Comparison of ENCODE assay signal across 19 cellular contexts in genomic region chr4:156962069-156962377, GRCh38. TPM values are rescaled to one million over a fixed set of nuclear protein-coding genes. Genes with fewer than 3 reads are reported as not detected.
A peak's percentile ranks its signal among the peaks of the same experiment; 100 is the strongest.
DNase-seq lines count a peak whose midpoint lies in the region; ATAC-seq and TF ChIP-seq lines count a peak whose summit lies in the region.
"Had no signal": no experiment of that assay in that cellular context is flagged by ENCODE, and none has a peak within 500 bp of the region (broad histone marks: within the 10 kb centered on the region; RNA-seq: fewer than 3 reads in every experiment).

No MANE protein-coding gene starts in this region.

- H3K4me3 Mint-ChIP-seq in Calu3 (ENCODE audit: low read depth, unreplicated experiment) (peak overlapping the region; percentile 59), brain (peak overlapping the region in 4 of 5 experiments; percentile 11 to 59 (median 20))
- H3K4me3 Mint-ChIP-seq: activated T-cell treated with anti-CD3 and anti-CD28 coated beads, Interleukin-2, amount 50 U/mL, for 72 hours; stimulated activated naive CD8-positive, alpha-beta T cell treated with anti-CD3 and anti-CD28 coated beads, Interleukin-15, Interleukin-2, amounts not matched to agents 100 ng/mL and 50 ng/mL, for 24 hours had no signal

- no TSS peak for BruUV-seq in Calu3 (replicated peaks; lab: Mats Ljungman, UMichigan)

- H3K27me3 Mint-ChIP-seq in Calu3 (ENCODE audit: unreplicated experiment) (no peaks in the 10 kb centered on the region), brain (peaks cover 2% of the 10 kb centered on the region)

- H3K36me3 Mint-ChIP-seq in Calu3 (ENCODE audit: insufficient read depth, unreplicated experiment) (peaks cover 25% of the 10 kb centered on the region), brain (peaks cover 4% of the 10 kb centered on the region)
- H3K36me3 Mint-ChIP-seq: activated naive CD4-positive, alpha-beta T cell treated with anti-CD3 and anti-CD28 coated beads, Interleukin-2, amount 50 U/mL, for 72 hours had no signal

- no peaks in the 10 kb centered on the region for H3K27me3 ChIP-seq in hepatocyte
- H3K27me3 ChIP-seq in rectal smooth muscle tissue (ENCODE audit: control insufficient read depth, insufficient read depth, low read length): no peaks in the 10 kb centered on the region
- no peaks in the 10 kb centered on the region for H3K27me3 ChIP-seq in thyroid gland
- H3K27me3 ChIP-seq: left lung, ovary had no signal

- H3K4me1 Mint-ChIP-seq in Calu3 (ENCODE audit: low read depth, unreplicated experiment) (peaks cover 44% of the 10 kb centered on the region), brain (peaks cover 64% of the 10 kb centered on the region)

- intact Hi-C loops in Calu3 (cut with micrococcal nuclease; ENCODE audit: unreplicated experiment): loop anchor here (2.0 kb wide), 1 partner anchor 13 kb away; no protein-coding TSS in a partner anchor
- intact Hi-C loops in thyroid gland (cut with DNase I): no loop called here

- CTCF ChIA-PET in Calu3 (lab: Charles Lee): interaction anchor here (1.1 kb wide), 1 partner anchor 20 kb away, joined by 3 read pairs; no protein-coding TSS in a partner anchor

- H3K4me1 ChIP-seq in hepatocyte (ENCODE audit: insufficient read depth): peaks cover 38% of the 10 kb centered on the region
- peaks cover 49% of the 10 kb centered on the region for H3K4me1 ChIP-seq in rectal smooth muscle tissue (ENCODE audit: control insufficient read depth, insufficient read depth, low read length)
- peaks cover 19 to 24% of the 10 kb centered on the region in 2 donors for H3K4me1 ChIP-seq in thyroid gland
- H3K4me1 ChIP-seq: Caco-2 had no signal

- H3K27ac Mint-ChIP-seq in Calu3 (ENCODE audit: unreplicated experiment) (peak overlapping the region; percentile 91), brain (peak overlapping the region; percentile 9 to 94 (median 73))
- H3K27ac Mint-ChIP-seq: activated naive CD4-positive, alpha-beta T cell treated with anti-CD3 and anti-CD28 coated beads, Interleukin-2, amount 50 U/mL, for 72 hours; activated T-cell treated with anti-CD3 and anti-CD28 coated beads, Interleukin-2, amount 50 U/mL, for 72 hours; stimulated activated naive CD8-positive, alpha-beta T cell treated with anti-CD3 and anti-CD28 coated beads, Interleukin-15, Interleukin-2, amounts not matched to agents 100 ng/mL and 50 ng/mL, for 24 hours had no signal

- no peaks in the 10 kb centered on the region for H3K9me3 Mint-ChIP-seq in Calu3 (ENCODE audit: low read depth, unreplicated experiment)
- peaks cover 0 to 3% (median 0%) of the 10 kb centered on the region in 5 experiments for H3K9me3 Mint-ChIP-seq in brain

- TF ChIP-seq CTCF in Calu3 (IDR thresholded peaks at IDR 0.05; ENCODE audit: unreplicated experiment) (no peak), brain (conservative IDR thresholded peaks at IDR 0.05) (no peak), hepatocyte (IDR thresholded peaks at IDR 0.05; ENCODE audit: poor library complexity) (no peak), thyroid gland (IDR thresholded peaks at IDR 0.05) (no peak)

- peaks cover 98% of the 10 kb centered on the region for H3K79me2 ChIP-seq in hepatocyte

- no peak overlapping the region for H2AFZ ChIP-seq in hepatocyte

- ATAC-seq in HG03342 (IDR thresholded peaks at IDR 0.05; ENCODE audit: unreplicated experiment): no peak
- ATAC-seq: activated naive CD4-positive, alpha-beta T cell treated with anti-CD3 and anti-CD28 coated beads, Interleukin-2, amount 50 U/mL, for 72 hours; activated T-cell treated with anti-CD3 and anti-CD28 coated beads, Interleukin-2, amount 50 U/mL, for 72 hours had no signal

- H3K4me3 ChIP-seq in hepatocyte (no peak overlapping the region), rectal smooth muscle tissue (ENCODE audit: low read length) (no peak overlapping the region), thyroid gland (replicated peaks in 1 of 3) (no peak overlapping the region)
- H3K4me3 ChIP-seq: left lung, ovary had no signal

- WGBS in hepatocyte (ENCODE audit: low lambda C conversion rate, missing lambda C conversion rate): 85% methylated on average over 3 of the region's 3 CpGs
- WGBS in thyroid gland, 2 donors: 72 to 76% methylated on average over 3 of the region's 3 CpGs

- no peak for DNase-seq in Calu3
- no peak for DNase-seq in hepatocyte (ENCODE audit: low spot score)
- DNase-seq in thyroid gland: no peak
- no peak for DNase-seq in HT-29 (ENCODE audit: low spot score)
- DNase-seq in DMS 273 (lab: John Stamatoyannopoulos, UW; ENCODE audit: unreplicated experiment): no peak
- DNase-seq: activated T-cell treated with anti-CD3 and anti-CD28 coated beads, Interleukin-2, amount 50 U/mL, for 72 hours; Caco-2; cortex of kidney; left lung; NCI-H1417 treated with DMSO at 0.1 percent for 48 hours; OCI-M1; stimulated activated CD4-positive, alpha-beta T cell treated with anti-CD3 and anti-CD28 coated beads, Interleukin-2, amount 100 ng/mL, for 48 hours had no signal

- H4K20me1 ChIP-seq in hepatocyte (ENCODE audit: insufficient read depth, poor library complexity, severe bottlenecking): no peaks in the 10 kb centered on the region

- H3K27ac ChIP-seq in hepatocyte: peak overlapping the region; percentile 35
- peak overlapping the region; percentile 1 for H3K27ac ChIP-seq in rectal smooth muscle tissue (ENCODE audit: low read depth, low read length)
- no peak overlapping the region for H3K27ac ChIP-seq in thyroid gland
- H3K27ac ChIP-seq: left lung, ovary had no signal

- H3K9ac ChIP-seq in rectal smooth muscle tissue (ENCODE audit: low read length): no peak overlapping the region

- H3K36me3 ChIP-seq in hepatocyte (replicated peaks; ENCODE audit: insufficient read depth, low read depth): no peaks in the 10 kb centered on the region
- no peaks in the 10 kb centered on the region for H3K36me3 ChIP-seq in rectal smooth muscle tissue (ENCODE audit: control insufficient read depth, insufficient read depth, low read length)
- no peaks in the 10 kb centered on the region for H3K36me3 ChIP-seq in thyroid gland
- H3K36me3 ChIP-seq: left lung, ovary had no signal

- H3K9me3 ChIP-seq in hepatocyte (ENCODE audit: low read depth) (no peaks in the 10 kb centered on the region), thyroid gland (no peaks in the 10 kb centered on the region)
- H3K9me3 ChIP-seq: Caco-2, left lung, ovary had no signal

- TF ChIP-seq POLR2A in thyroid gland (IDR thresholded peaks at IDR 0.05): no peak

- H3K4me2 ChIP-seq in hepatocyte: peak overlapping the region; percentile 7

- H3K9me2 ChIP-seq in hepatocyte (replicated peaks; ENCODE audit: insufficient read depth): no peaks in the 10 kb centered on the region

RNA-seq across cellular contexts. Expression of gene PDGFC, which starts 9.6 kb away (rescaled TPM):
- total RNA-seq in Calu3 (2022) (52.1 and 64.5 TPM in 2 replicates), hepatocyte (58.7 and 63.3 TPM in 2 replicates), thyroid gland (10 to 100 TPM; 28.9 to 34.6 (median 29.9) TPM)
- polyA plus RNA-seq in brain (ENCODE audit: insufficient read depth, low read depth, low replicate concordance) (3.4 TPM), hepatocyte (30.2 and 35.5 TPM in 2 replicates)
- 15.4 and 17.0 TPM in 2 replicates for total RNA-seq in HT-29 (2014; rRNA removed; shearing (Covaris generic))
- total RNA-seq: activated CD8-positive, alpha-beta memory T cell treated with anti-CD3 and anti-CD28 coated beads for 36 hours; activated naive CD4-positive, alpha-beta T cell treated with anti-CD3 and anti-CD28 coated beads, Interleukin-2, amount 50 U/mL, for 72 hours; activated T-cell treated with anti-CD3 and anti-CD28 coated beads, Interleukin-2, amount 50 U/mL, for 72 hours had no signal

Comparison
In these comparisons a context has a peak if more than half of its experiments do, and no peak if none do; other contexts are left out.
1. H3K27ac ChIP-seq: peak in hepatocyte (single experiment) and rectal smooth muscle tissue (single experiment); none in thyroid gland (0 of 3).